In genomic region chr4:152430507-152430906, GRCh38 we compare ENCODE assay signal across 24 cellular contexts.
DNase-seq lines count a peak whose midpoint lies in the region; ATAC-seq and TF ChIP-seq lines count a peak whose summit lies in the region.
"Had no signal": no experiment of that assay in that cellular context is flagged by ENCODE, and none has a peak within 500 bp of the region (broad histone marks: within the 10 kb centered on the region; RNA-seq: fewer than 3 reads in every experiment).

No MANE protein-coding gene starts in this region.

- H3F3A ChIP-seq in PC-9 (ENCODE audit: insufficient read depth, low read depth), result no peaks in the 10 kb centered on the region; the same call in 1 of the 2 replicates

- CTCF ChIA-PET in PC-9 (lab: Charles Lee), result no interaction called here

- DNase-seq in CD4-positive, CD25-positive, alpha-beta regulatory T cell, result no peak
- no peak for DNase-seq in PC-9
- DNase-seq in immature natural killer cell, result no peak
- no peak for DNase-seq in cerebellar cortex (ENCODE audit: low spot score)
- no peak for DNase-seq in DMS79 (lab: John Stamatoyannopoulos, UW)
- DNase-seq: 8988T; ACHN; AML-193; BE2C; CD4-positive, alpha-beta memory T cell; COR-L47; DMS153; EL; GDM1; GM23248; H7; HCEC 1CT had no signal

- no peak overlapping the region for H3K4me2 ChIP-seq in PC-9
- H3K4me2 ChIP-seq: BLaER1 treated with 17β-estradiol and CSF1 and Interleukin-3, amounts not matched to agents 10 nM and 100 nM had no signal

- H3K36me3 ChIP-seq in CD4-positive, CD25-positive, alpha-beta regulatory T cell (ENCODE audit: control insufficient read depth, insufficient read depth, low read length), result peaks cover 3% of the 10 kb centered on the region
- H3K36me3 ChIP-seq in PC-9 (ENCODE audit: low read depth), result no peaks in the 10 kb centered on the region
- H3K36me3 ChIP-seq: BE2C had no signal

- no peak for ATAC-seq in CD4-positive, CD25-positive, alpha-beta regulatory T cell (ENCODE audit: low read depth in 2 of 2)
- ATAC-seq in GM18868 (IDR thresholded peaks at IDR 0.05; ENCODE audit: unreplicated experiment), result peak; percentile 50
- ATAC-seq in GM21723 (IDR thresholded peaks at IDR 0.05; ENCODE audit: unreplicated experiment), result no peak
- ATAC-seq in HG03469 (IDR thresholded peaks at IDR 0.05; ENCODE audit: unreplicated experiment), result no peak
- ATAC-seq: A549, GM12878 had no signal

- POLR2A ChIA-PET in PC-9 (lab: Charles Lee; ENCODE audit: unreplicated experiment), result no interaction called here

- intact Hi-C loops in PC-9 (cut with micrococcal nuclease; ENCODE audit: unreplicated experiment), result no loop called here

- H3K9me2 ChIP-seq in PC-9 (ENCODE audit: insufficient read depth), result no peaks in the 10 kb centered on the region

- H3K4me1 Mint-ChIP-seq in CD4-positive, CD25-positive, alpha-beta regulatory T cell, result peaks cover 22 to 48% (median 36%) of the 10 kb centered on the region in 4 donors
- H3K4me1 Mint-ChIP-seq in immature natural killer cell, result peaks cover 33 to 76% of the 10 kb centered on the region in 2 donors

- H3K4me1 ChIP-seq in CD4-positive, CD25-positive, alpha-beta regulatory T cell (ENCODE audit: control insufficient read depth, insufficient read depth, low read length, poor library complexity, severe bottlenecking), result peaks cover 8% of the 10 kb centered on the region
- peaks cover 13% of the 10 kb centered on the region for H3K4me1 ChIP-seq in PC-9 (replicated peaks; ENCODE audit: insufficient read depth)
- H3K4me1 ChIP-seq: BE2C had no signal

- no peaks in the 10 kb centered on the region for H3K9me3 Mint-ChIP-seq in CD4-positive, CD25-positive, alpha-beta regulatory T cell
- no peaks in the 10 kb centered on the region for H3K9me3 Mint-ChIP-seq in immature natural killer cell
- H3K9me3 Mint-ChIP-seq: CD14-positive monocyte; CD4-positive, alpha-beta memory T cell had no signal

- no peaks in the 10 kb centered on the region for H4K20me1 ChIP-seq in PC-9 (ENCODE audit: insufficient read depth)

- H3K27me3 ChIP-seq in CD4-positive, CD25-positive, alpha-beta regulatory T cell (ENCODE audit: control insufficient read depth, insufficient read depth, low read length), result no peaks in the 10 kb centered on the region
- H3K27me3 ChIP-seq in PC-9 (ENCODE audit: insufficient read depth, low read depth), result no peaks in the 10 kb centered on the region
- H3K27me3 ChIP-seq: BE2C; BLaER1 treated with 17β-estradiol and CSF1 and Interleukin-3, amounts not matched to agents 10 nM and 100 nM had no signal

- no peak overlapping the region for H3K4me3 ChIP-seq in CD4-positive, CD25-positive, alpha-beta regulatory T cell (ENCODE audit: low read depth, low read length)
- no peak overlapping the region for H3K4me3 ChIP-seq in PC-9
- H3K4me3 ChIP-seq: A549; BLaER1 treated with 17β-estradiol and CSF1 and Interleukin-3, amounts not matched to agents 10 nM and 100 nM; GM12878; GM23248 had no signal

- H3K36me3 Mint-ChIP-seq in CD4-positive, CD25-positive, alpha-beta regulatory T cell, result peaks cover 17% of the 10 kb centered on the region
- H3K36me3 Mint-ChIP-seq in immature natural killer cell, result peaks cover 0 to 8% (median 0%) of the 10 kb centered on the region in 3 donors

- no peak for TF ChIP-seq CTCF in PC-9 (conservative IDR thresholded peaks at IDR 0.05)

- no TSS peak for BruUV-seq in PC-9 (replicated peaks; lab: Mats Ljungman, UMichigan)

- no peaks in the 10 kb centered on the region for H3K9me3 ChIP-seq in CD4-positive, CD25-positive, alpha-beta regulatory T cell (ENCODE audit: control insufficient read depth in 2 of 2, low read length in 2 of 2)
- H3K9me3 ChIP-seq in PC-9 (ENCODE audit: insufficient read depth, low read depth), result no peaks in the 10 kb centered on the region
- H3K9me3 ChIP-seq: A549, BE2C had no signal

- 0 out of 2 replicates have a peak, but pooled peaks cover 3% of the 10 kb centered on the region for H3K79me2 ChIP-seq in PC-9 (ENCODE audit: low read depth)

- no peak overlapping the region for H2AFZ ChIP-seq in PC-9
- H2AFZ ChIP-seq: GM23248 had no signal

- H3K27me3 Mint-ChIP-seq in CD4-positive, CD25-positive, alpha-beta regulatory T cell, result no peaks in the 10 kb centered on the region
- H3K27me3 Mint-ChIP-seq in immature natural killer cell (ENCODE audit: low read depth in 3 of 3), result peaks cover 0 to 2% (median 2%) of the 10 kb centered on the region in 3 donors
- H3K27me3 Mint-ChIP-seq: CD4-positive, alpha-beta memory T cell had no signal

- H3K27ac Mint-ChIP-seq in CD4-positive, CD25-positive, alpha-beta regulatory T cell, result peak overlapping the region in 2 of 3 donors; percentile 26 to 48
- H3K27ac Mint-ChIP-seq in immature natural killer cell, result peak overlapping the region in 4 of 6 donors; percentile 6 to 57 (median 22)

- H3K27ac ChIP-seq in CD4-positive, CD25-positive, alpha-beta regulatory T cell (ENCODE audit: insufficient read depth, low read length, poor library complexity, severe bottlenecking), result no peak overlapping the region
- peak overlapping the region; percentile 45; the same call in 1 of the 2 replicates for H3K27ac ChIP-seq in PC-9
- H3K27ac ChIP-seq: A549; BLaER1 treated with 17β-estradiol and CSF1 and Interleukin-3, amounts not matched to agents 10 nM and 100 nM; GM23248 had no signal

- no peak overlapping the region for H3K4me3 Mint-ChIP-seq in CD4-positive, CD25-positive, alpha-beta regulatory T cell
- H3K4me3 Mint-ChIP-seq in immature natural killer cell, result no peak overlapping the region
- H3K4me3 Mint-ChIP-seq: CD14-positive monocyte; CD4-positive, alpha-beta memory T cell had no signal
